ENCODE assay signal across 25 cellular contexts in genomic region chr4:3769642-3770184, GRCh38. TPM values are rescaled to one million over a fixed set of nuclear protein-coding genes. Genes with fewer than 3 reads are reported as not detected.
"Had no signal": no experiment of that assay in that cellular context is flagged by ENCODE, and none has a peak within 500 bp of the region (broad histone marks: within the 10 kb centered on the region; RNA-seq: fewer than 3 reads in every experiment).

No MANE protein-coding gene starts in this region.

- DNase-seq: activated CD4-positive, alpha-beta T cell treated with anti-CD3 and anti-CD28 coated beads, Interleukin-2, amount 10 ng/mL, durations not matched to agents 24 days and 14 days; activated CD4-positive, alpha-beta T cell treated with anti-CD3 and anti-CD28 coated beads, Interleukin-2, amount 50 U/mL, for 48 hours; activated CD4-positive, CD25-positive, alpha-beta regulatory T cell treated with anti-CD3 and anti-CD28 coated beads, Interleukin-2, amount 50 U/mL, for 72 hours; activated CD8-positive, alpha-beta memory T cell treated with anti-CD3 and anti-CD28 coated beads, Interleukin-2, amount 10 ng/mL, durations not matched to agents 7 days and 5 days; activated effector memory CD4-positive, alpha-beta T cell treated with Interleukin-2 at 50 U/mL for 16 hours; activated naive CD4-positive, alpha-beta T cell; activated T-cell treated with anti-CD3 and anti-CD28 coated beads, Interleukin-2, amount 50 U/mL, for 24 hours; MM.1S; NCI-H1092; NCI-H1417; NCI-H1930; NCI-H2171; NCI-H2227 treated with DMSO at 0.1 percent for 48 hours; NCI-H510A; NCI-H526 treated with DMSO at 0.1 percent for 48 hours; OCI-M1; Right ventricle myocardium superior; RPMI8226; SW 1271 had no signal

- ATAC-seq: activated CD8-positive, alpha-beta memory T cell treated with anti-CD3 and anti-CD28 coated beads, Interleukin-2, amount 10 ng/mL, durations not matched to agents 7 days and 5 days; Panc1; SK-N-SH treated with all-trans-retinoic acid at 6 μM for 48 hours had no signal

- H3K4me3 ChIP-seq: SJSA1 had no signal

- H3K27ac ChIP-seq: SJSA1 had no signal

- H3K4me1 ChIP-seq: SJSA1 had no signal

- H3K36me3 ChIP-seq: SJSA1 had no signal

- FAIRE-seq: astrocyte had no signal

RNA-seq across cellular contexts. Expression of gene ADRA2C, which starts 3.5 kb away (rescaled TPM):
- total RNA-seq: activated CD4-positive, alpha-beta T cell treated with anti-CD3 and anti-CD28 coated beads, Interleukin-2, amount 10 ng/mL, durations not matched to agents 24 days and 14 days; activated CD8-positive, alpha-beta memory T cell treated with anti-CD3 and anti-CD28 coated beads, Interleukin-2, amount 10 ng/mL, durations not matched to agents 7 days and 5 days; activated T-helper 1 cell treated with anti-CD3 and anti-CD28 coated beads, Interleukin-12 subunit alpha, Interleukin-12 subunit beta, Interleukin-2, Interleukin-4 antibody, amounts not matched to agents 30 ng/mL and 10 ng/mL and 1 ng/mL, durations not matched to agents 14 hours and 24 hours and 36 hours; SJSA1; T-helper 1 cell treated with Interleukin-12 subunit alpha and Interleukin-12 subunit beta and Interleukin-4 antibody, amounts not matched to agents 30 ng/mL and 1 ng/mL, for 36 hours had no signal
